Comparison of ENCODE assay signal across 8 cellular contexts in the genomic region with DNA sequence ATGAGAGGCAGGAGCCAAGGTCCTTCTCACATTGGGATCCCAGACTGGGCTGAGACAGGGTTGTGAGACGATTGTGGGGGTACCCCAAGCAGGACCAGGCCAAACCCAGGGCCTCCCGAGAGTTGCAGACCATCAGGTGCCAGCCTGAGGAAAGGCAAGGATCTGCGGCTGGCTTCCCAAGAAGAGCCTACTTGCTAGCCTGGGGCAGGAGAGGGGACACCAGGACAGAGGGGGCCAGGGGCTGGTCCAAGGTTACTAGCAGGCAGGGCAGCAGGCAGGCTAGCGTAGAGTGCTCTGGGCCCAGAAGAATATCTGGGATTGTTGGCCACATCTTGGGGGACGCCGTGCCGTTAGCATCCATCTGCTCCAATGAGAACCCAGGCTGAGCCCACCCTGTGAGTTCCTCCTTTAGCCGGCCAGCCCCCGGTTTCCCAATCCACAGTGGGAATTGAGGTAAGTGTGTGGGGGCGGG. TPM values are rescaled to one million over a fixed set of nuclear protein-coding genes. Genes with fewer than 3 reads are reported as not detected.
DNase-seq lines count a peak whose midpoint lies in the region; ATAC-seq, FAIRE-seq and TF ChIP-seq lines count a peak whose summit lies in the region.

No MANE protein-coding gene starts in this region.

- no peak overlapping the region for H2BK15ac ChIP-seq in H1 (ENCODE audit: low read length)

- no peaks in the 10 kb centered on the region for H3K79me2 ChIP-seq in H1 (ENCODE audit: control insufficient read depth in 1 of 2, insufficient read depth in 2 of 2, low read length in 2 of 2)

- no peak overlapping the region for H3K9ac ChIP-seq in H1 (replicated peaks in 1 of 4; ENCODE audit: extremely low read depth in 1 of 4, low read depth in 3 of 4, low read length in 3 of 4)

- H3K27me3 Mint-ChIP-seq in nephron (ENCODE audit: low read depth): no peaks in the 10 kb centered on the region

- H3K36me3 ChIP-seq in BE2C (no peaks in the 10 kb centered on the region), H1 (ENCODE audit: control insufficient read depth in 2 of 4, insufficient read depth in 4 of 4, low read length in 3 of 4) (no peaks in the 10 kb centered on the region)

- TF ChIP-seq CTCF in BE2C (IDR thresholded peaks at IDR 0.05; ENCODE audit: low read depth, low read length) (no peak), NB4 (IDR thresholded peaks at IDR 0.05; ENCODE audit: low read depth, low read length) (no peak), H1 (IDR thresholded peaks at IDR 0.05; ENCODE audit: control extremely low read depth in 1 of 3, insufficient read depth in 1 of 3, low read depth in 1 of 3, low read length in 3 of 3) (no peak), nephron (IDR thresholded peaks at IDR 0.05; ENCODE audit: unreplicated experiment in 3 of 3) (no peak)

- H3K36me3 Mint-ChIP-seq in nephron (ENCODE audit: low read depth): peaks cover 2% of the 10 kb centered on the region

- no peak overlapping the region; the same call in 1 of the 2 replicates for H3K18ac ChIP-seq in H1 (ENCODE audit: extremely low read depth, low read length)

- no peak overlapping the region for H4K5ac ChIP-seq in H1 (ENCODE audit: insufficient read length, low read depth, low read length)

- H3K4me1 ChIP-seq in BE2C (peaks cover 6% of the 10 kb centered on the region; the same call in 1 of the 2 replicates), H1 (replicated peaks in 1 of 4; ENCODE audit: control insufficient read depth in 3 of 4, insufficient read depth in 4 of 4, low read length in 3 of 4) (peaks cover 0 to 12% (median 4%) of the 10 kb centered on the region in 4 experiments; a peak in 5 of 7 replicates)

- no peak overlapping the region; the same call in 1 of the 2 replicates for H2BK5ac ChIP-seq in H1 (ENCODE audit: low read depth, low read length)

- CTCF ChIA-PET in H1 (lab: Charles Lee; ENCODE audit: partially characterized antibody): interaction anchor here (1.3 to 50.4 kb wide), 4 partner anchors 9 to 50 kb away, joined by 5 to 1262 read pairs (median 548); partner anchors contain the start of genes C3orf18, DOCK3 and HEMK1

- no peak overlapping the region for H4K91ac ChIP-seq in H1 (replicated peaks; ENCODE audit: insufficient read length, low read length)

- H4K8ac ChIP-seq in H1 (ENCODE audit: extremely low read depth, insufficient read depth, low read length): peak overlapping the region; percentile 77; the same call in 1 of the 2 replicates

- peak overlapping the region; percentile 68 to 82 for H3K4me2 ChIP-seq in H1 (ENCODE audit: insufficient read depth in 1 of 2, low read depth in 2 of 2, low read length in 2 of 2)

- no peak overlapping the region for H3K23ac ChIP-seq in H1 (ENCODE audit: insufficient read length)

- H3K14ac ChIP-seq in H1 (ENCODE audit: insufficient read length): no peak overlapping the region

- peak overlapping the region; percentile 17 for H3K56ac ChIP-seq in H1 (replicated peaks; ENCODE audit: insufficient read length, low read depth, low read length)

- WGBS in H1 (ENCODE audit: extremely low coverage in 1 of 2, insufficient coverage in 1 of 2, insufficient read length in 1 of 2, insufficient replicate concordance in 2 of 2, low coverage in 1 of 2, low lambda C conversion rate in 2 of 2, missing lambda C conversion rate in 1 of 2), 2 experiments: 58% methylated on average over 10 of the region's 10 CpGs; no CpG with 5 or more reads in 1 of the 2 experiments

- DNase-seq in BE2C (no peak), NB4 (ENCODE audit: low read depth) (no peak), H1 (ENCODE audit: low read depth in 1 of 2, low spot score in 2 of 2) (no peak), GOT3 (lab: John Stamatoyannopoulos, UW) (no peak), posterior vena cava (ENCODE audit: low spot score) (no peak)
- DNase-seq in stimulated activated CD8-positive, alpha-beta memory T cell treated with anti-CD3 and anti-CD28 coated beads, Interleukin-4, amount 100 ng/mL, for 48 hours: no peak

- TF ChIP-seq RAD21 in H1 (IDR thresholded peaks at IDR 0.05 in 1 of 2, conservative IDR thresholded peaks at IDR 0.05 in 1 of 2; ENCODE audit: low read depth in 2 of 2, low read length in 2 of 2): no peak

- ATAC-seq in GM19467 (IDR thresholded peaks at IDR 0.05; ENCODE audit: unreplicated experiment): no peak

- no peak overlapping the region for H2AK5ac ChIP-seq in H1 (ENCODE audit: low read depth, low read length)

- no peak for TF ChIP-seq EP300 in H1 (IDR thresholded peaks at IDR 0.05; ENCODE audit: borderline replicate concordance in 1 of 2, low read depth in 2 of 2, low read length in 2 of 2)

- H3K9me3 ChIP-seq in BE2C (no peaks in the 10 kb centered on the region), H1 (ENCODE audit: insufficient read depth in 2 of 2, low read depth in 1 of 2, low read length in 1 of 2) (no peaks in the 10 kb centered on the region)

- H3K27ac Mint-ChIP-seq in nephron: peak overlapping the region; percentile 89 to 99 (median 92)

- no peak overlapping the region for H3K4ac ChIP-seq in H1 (replicated peaks; ENCODE audit: insufficient read length, low read depth, low read length)

- peaks cover 39% of the 10 kb centered on the region for H3K4me1 Mint-ChIP-seq in nephron

- H3K27me3 ChIP-seq in BE2C (no peaks in the 10 kb centered on the region), H1 (replicated peaks in 1 of 4; ENCODE audit: control insufficient read depth in 3 of 4, extremely low read depth in 1 of 4, insufficient read depth in 3 of 4, low read length in 3 of 4) (peaks cover 12 to 36% (median 32%) of the 10 kb centered on the region in 4 experiments; a peak in 6 of 7 replicates)

- peaks cover 4% of the 10 kb centered on the region; the same call in 1 of the 2 replicates for H3K23me2 ChIP-seq in H1 (ENCODE audit: low read depth, low read length)

- peak overlapping the region; percentile 49 for H3K4me3 ChIP-seq in BE2C (ENCODE audit: low read depth, low read length)
- peak overlapping the region; percentile 94 for H3K4me3 ChIP-seq in NB4 (ENCODE audit: low read depth, low read length)
- peak overlapping the region; percentile 39 to 70 (median 50) for H3K4me3 ChIP-seq in H1 (ENCODE audit: extremely low read depth in 1 of 4, insufficient read depth in 2 of 4, low read depth in 3 of 4, low read length in 4 of 4)

- no peak for FAIRE-seq in H1 (lab: Jason Lieb, UNC)

- peak overlapping the region; percentile 75; the same call in 1 of the 2 replicates for H2BK12ac ChIP-seq in H1 (ENCODE audit: low read depth, low read length)

- no peak overlapping the region for H2BK120ac ChIP-seq in H1 (replicated peaks; ENCODE audit: low read depth, low read length)

- no peak overlapping the region for H3K27ac ChIP-seq in H1 (ENCODE audit: low read depth, low read length)

- H3K9me3 Mint-ChIP-seq in nephron: no peaks in the 10 kb centered on the region

- POLR2A ChIA-PET in H1 (lab: Charles Lee; ENCODE audit: partially characterized antibody): interaction anchor here (1.0 to 2.1 kb wide), 3 partner anchors 12 to 64 kb away, joined by 3 to 4 read pairs (median 4); partner anchors contain the start of gene DOCK3

- H2AFZ ChIP-seq in H1 (ENCODE audit: low read length): no peak overlapping the region

- H3K79me1 ChIP-seq in H1 (ENCODE audit: low read depth, low read length): no peaks in the 10 kb centered on the region

- TF ChIP-seq POLR2A in NB4 (IDR thresholded peaks at IDR 0.05; ENCODE audit: extremely low read depth, insufficient read length) (no peak), H1 (IDR thresholded peaks at IDR 0.05; ENCODE audit: control extremely low read depth in 1 of 2, low read depth in 2 of 2, low read length in 2 of 2) (no peak)

- intact Hi-C loops in posterior vena cava (cut with DNase I): loop anchor here in 1 of 2 donors (10.0 kb wide), 1 partner anchor 764 kb away; no protein-coding TSS in a partner anchor

- H3K4me3 Mint-ChIP-seq in nephron: peak overlapping the region; percentile 89 to 95 (median 90)

- H2BK20ac ChIP-seq in H1 (ENCODE audit: low read length): no peak overlapping the region

- peaks cover 0 to 15% of the 10 kb centered on the region in 2 experiments for H4K20me1 ChIP-seq in H1 (replicated peaks in 1 of 2; ENCODE audit: control insufficient read depth in 1 of 2, insufficient read depth in 2 of 2, low read length in 2 of 2)

RNA-seq across cellular contexts. Expression of gene CISH, which starts 0.5 kb away (rescaled TPM):
- 11.1 TPM for polyA plus RNA-seq in BE2C (2012; ENCODE audit: insufficient read depth, insufficient read length, low read depth)
- total RNA-seq in H1 (2021; fragmentation: NEBNext Ultra II Directional; extraction: Animal tissue kit (Norgen Biotek cat#: 25700)): 1.9 and 3.1 TPM in 2 replicates
- 2.2 and 3.0 TPM in 2 replicates for polyA plus RNA-seq in H1 (2011; rRNA removed)
- polyA plus RNA-seq in H1 (2011; cell fraction: cytosol; rRNA removed): 1.0 TPM
- 1.6 TPM for polyA plus RNA-seq in H1 (2011; cell fraction: nucleus; rRNA removed)
- polyA plus RNA-seq in H1 (2012, experiment 1 of 2): 1.4 to 2.6 TPM (median 1.8 TPM) in 4 replicates
- polyA plus RNA-seq in H1 (2012, experiment 2 of 2): 1.7 TPM
- 1.7 TPM for polyA plus RNA-seq in H1 (2013, experiment 1 of 2)
- 1.7 TPM for polyA plus RNA-seq in H1 (2013, experiment 2 of 2)
- 1.8 TPM in 2 replicates for polyA minus RNA-seq in H1 (2011; rRNA and poly(A)+ RNA removed)
- polyA minus RNA-seq in H1 (2011; cell fraction: cytosol; rRNA and poly(A)+ RNA removed): 1.6 TPM
- 2.2 TPM for polyA minus RNA-seq in H1 (2011; cell fraction: nucleus; rRNA and poly(A)+ RNA removed)
- 10 to 100 TPM in 1 of 2 donors, 1 to 10 TPM in 1; 8.6 to 12.5 TPM for total RNA-seq in posterior vena cava

RNA-seq across cellular contexts. Expression of gene MAPKAPK3, which starts 5.9 kb away (rescaled TPM):
- polyA plus RNA-seq in BE2C (2012; ENCODE audit: insufficient read depth, insufficient read length, low read depth): 21.5 TPM
- 52.7 and 65.4 TPM in 2 replicates for total RNA-seq in H1 (2021; fragmentation: NEBNext Ultra II Directional; extraction: Animal tissue kit (Norgen Biotek cat#: 25700))
- 87.9 and 99.8 TPM in 2 replicates for polyA plus RNA-seq in H1 (2011; rRNA removed)
- 82.8 TPM for polyA plus RNA-seq in H1 (2011; cell fraction: cytosol; rRNA removed)
- 79.2 TPM for polyA plus RNA-seq in H1 (2011; cell fraction: nucleus; rRNA removed)
- 48.0 to 63.0 TPM (median 59.2 TPM) in 4 replicates for polyA plus RNA-seq in H1 (2012, experiment 1 of 2)
- 82.4 TPM for polyA plus RNA-seq in H1 (2012, experiment 2 of 2)
- polyA plus RNA-seq in H1 (2013, experiment 1 of 2): 39.1 TPM
- 40.2 TPM for polyA plus RNA-seq in H1 (2013, experiment 2 of 2)
- 77.9 and 129 TPM in 2 replicates for polyA minus RNA-seq in H1 (2011; rRNA and poly(A)+ RNA removed)
- 31.9 TPM for polyA minus RNA-seq in H1 (2011; cell fraction: cytosol; rRNA and poly(A)+ RNA removed)
- 34.5 TPM for polyA minus RNA-seq in H1 (2011; cell fraction: nucleus; rRNA and poly(A)+ RNA removed)
- 10 to 100 TPM; 21.8 to 32.9 TPM for total RNA-seq in posterior vena cava

RNA-seq across cellular contexts. Expression of gene HEMK1, which starts 41.7 kb away (rescaled TPM):
- polyA plus RNA-seq in BE2C (2012; ENCODE audit: insufficient read depth, insufficient read length, low read depth): 20.3 TPM
- 9.6 and 9.7 TPM in 2 replicates for total RNA-seq in H1 (2021; fragmentation: NEBNext Ultra II Directional; extraction: Animal tissue kit (Norgen Biotek cat#: 25700))
- polyA plus RNA-seq in H1 (2011; rRNA removed): 10.6 and 13.4 TPM in 2 replicates
- polyA plus RNA-seq in H1 (2011; cell fraction: cytosol; rRNA removed): 13.2 TPM
- 26.4 TPM for polyA plus RNA-seq in H1 (2011; cell fraction: nucleus; rRNA removed)
- 7.1 to 12.4 TPM (median 9.2 TPM) in 4 replicates for polyA plus RNA-seq in H1 (2012, experiment 1 of 2)
- 10.5 TPM for polyA plus RNA-seq in H1 (2012, experiment 2 of 2)
- polyA plus RNA-seq in H1 (2013, experiment 1 of 2): 9.5 TPM
- 8.7 TPM for polyA plus RNA-seq in H1 (2013, experiment 2 of 2)
- 8.1 and 9.2 TPM in 2 replicates for polyA minus RNA-seq in H1 (2011; rRNA and poly(A)+ RNA removed)
- polyA minus RNA-seq in H1 (2011; cell fraction: cytosol; rRNA and poly(A)+ RNA removed): 3.8 TPM
- 18.3 TPM for polyA minus RNA-seq in H1 (2011; cell fraction: nucleus; rRNA and poly(A)+ RNA removed)
- total RNA-seq in posterior vena cava: 10 to 100 TPM; 10.9 to 12.6 TPM

RNA-seq across cellular contexts. Expression of gene C3orf18, which starts 43.5 kb away (rescaled TPM):
- 4.3 TPM for polyA plus RNA-seq in BE2C (2012; ENCODE audit: insufficient read depth, insufficient read length, low read depth)
- 7.5 and 8.2 TPM in 2 replicates for total RNA-seq in H1 (2021; fragmentation: NEBNext Ultra II Directional; extraction: Animal tissue kit (Norgen Biotek cat#: 25700))
- polyA plus RNA-seq in H1 (2011; rRNA removed): 15.0 and 21.9 TPM in 2 replicates
- 15.7 TPM for polyA plus RNA-seq in H1 (2011; cell fraction: cytosol; rRNA removed)
- 25.8 TPM for polyA plus RNA-seq in H1 (2011; cell fraction: nucleus; rRNA removed)
- 7.4 to 15.9 TPM (median 11.4 TPM) in 4 replicates for polyA plus RNA-seq in H1 (2012, experiment 1 of 2)
- polyA plus RNA-seq in H1 (2012, experiment 2 of 2): 6.3 TPM
- 4.8 TPM for polyA plus RNA-seq in H1 (2013, experiment 1 of 2)
- 3.9 TPM for polyA plus RNA-seq in H1 (2013, experiment 2 of 2)
- 12.0 and 13.5 TPM in 2 replicates for polyA minus RNA-seq in H1 (2011; rRNA and poly(A)+ RNA removed)
- polyA minus RNA-seq in H1 (2011; cell fraction: cytosol; rRNA and poly(A)+ RNA removed): 5.3 TPM
- polyA minus RNA-seq in H1 (2011; cell fraction: nucleus; rRNA and poly(A)+ RNA removed): 5.2 TPM
- total RNA-seq in posterior vena cava: 10 to 100 TPM in 1 of 2 donors, 1 to 10 TPM in 1; 9.8 to 11.4 TPM
